10 cellular contexts compared by ENCODE assay signal in genomic region chr16:12002447-12003006, GRCh38. TPM values are rescaled to one million over a fixed set of nuclear protein-coding genes. Genes with fewer than 3 reads are reported as not detected.
DNase-seq lines count a peak whose midpoint lies in the region; ATAC-seq, FAIRE-seq and TF ChIP-seq lines count a peak whose summit lies in the region.
"Had no signal": no experiment of that assay in that cellular context is flagged by ENCODE, and none has a peak within 500 bp of the region (broad histone marks: within the 10 kb centered on the region; RNA-seq: fewer than 3 reads in every experiment).

No MANE protein-coding gene starts in this region.

- H3K27ac Mint-ChIP-seq in astrocyte (ENCODE audit: unreplicated experiment) (no peak overlapping the region), osteocyte (ENCODE audit: unreplicated experiment) (no peak overlapping the region)
- H3K27ac Mint-ChIP-seq: natural killer cell treated with Interleukin-12 subunit alpha and Interleukin-12 subunit beta and Interleukin-15 and Interleukin-18, amount 100 ng/mL, for 72 hours had no signal

- no peaks in the 10 kb centered on the region for H3K4me1 Mint-ChIP-seq in astrocyte (ENCODE audit: low read depth, unreplicated experiment)
- no peaks in the 10 kb centered on the region for H3K4me1 Mint-ChIP-seq in osteocyte (ENCODE audit: unreplicated experiment)

- peak overlapping the region; percentile 18 for H3K4me2 ChIP-seq in astrocyte (ENCODE audit: low read length)

- H3K36me3 ChIP-seq in astrocyte (ENCODE audit: insufficient read depth, low read length), result peaks cover 5% of the 10 kb centered on the region

- ATAC-seq in left lobe of liver, result peak; percentile 66
- no peak for ATAC-seq in HG03159 (IDR thresholded peaks at IDR 0.05; ENCODE audit: unreplicated experiment)
- ATAC-seq: natural killer cell treated with Interleukin-12 subunit alpha and Interleukin-12 subunit beta and Interleukin-15 and Interleukin-18, amount 100 ng/mL, for 72 hours had no signal

- H3K79me2 ChIP-seq in astrocyte (ENCODE audit: insufficient read depth, low read length), result no peaks in the 10 kb centered on the region

- FAIRE-seq in astrocyte (lab: Jason Lieb, UNC), result no peak

- no peaks in the 10 kb centered on the region for H3K9me3 Mint-ChIP-seq in astrocyte (ENCODE audit: unreplicated experiment)
- no peaks in the 10 kb centered on the region for H3K9me3 Mint-ChIP-seq in osteocyte (ENCODE audit: unreplicated experiment)
- H3K9me3 Mint-ChIP-seq: natural killer cell treated with Interleukin-12 subunit alpha and Interleukin-12 subunit beta and Interleukin-15 and Interleukin-18, amount 100 ng/mL, for 72 hours had no signal

- no peak overlapping the region for H3K4me3 Mint-ChIP-seq in astrocyte (ENCODE audit: unreplicated experiment)
- H3K4me3 Mint-ChIP-seq in osteocyte (ENCODE audit: unreplicated experiment), result no peak overlapping the region
- H3K4me3 Mint-ChIP-seq: natural killer cell treated with Interleukin-12 subunit alpha and Interleukin-12 subunit beta and Interleukin-15 and Interleukin-18, amount 100 ng/mL, for 72 hours had no signal

- TF ChIP-seq CTCF in astrocyte (IDR thresholded peaks at IDR 0.05; ENCODE audit: insufficient read depth, low read depth, low read length) (no peak), osteocyte (IDR thresholded peaks at IDR 0.05) (no peak)

- H3K27me3 Mint-ChIP-seq in astrocyte (ENCODE audit: low read depth, unreplicated experiment) (no peaks in the 10 kb centered on the region), osteocyte (ENCODE audit: unreplicated experiment) (no peaks in the 10 kb centered on the region)
- H3K27me3 Mint-ChIP-seq: natural killer cell treated with Interleukin-12 subunit alpha and Interleukin-12 subunit beta and Interleukin-15 and Interleukin-18, amount 100 ng/mL, for 72 hours had no signal

- DNase-seq in DMS 273 treated with DMSO at 0.1 percent for 48 hours (lab: John Stamatoyannopoulos, UW) (peak; percentile 65), NCI-H187 (lab: John Stamatoyannopoulos, UW) (peak; percentile 10 to 44), astrocyte (ENCODE audit: low read depth) (peak; percentile 78), left lobe of liver (ENCODE audit: low spot score) (no peak), osteocyte (ENCODE audit: extremely low spot score, unreplicated experiment) (no peak), NOMO-1 treated with dmso at 0.1 percent for 144 hours (lab: John Stamatoyannopoulos, UW; ENCODE audit: unreplicated experiment) (no peak)
- DNase-seq in activated naive CD4-positive, alpha-beta T cell treated with anti-CD3 and anti-CD28 coated beads, Interleukin-2, amount 50 U/mL, for 16 hours, result no peak
- DNase-seq: testis had no signal

- no peak overlapping the region for H3K4me3 ChIP-seq in astrocyte (ENCODE audit: insufficient read depth, low read depth, low read length)
- H3K4me3 ChIP-seq: testis had no signal

- H3K9ac ChIP-seq in astrocyte (ENCODE audit: low read length), result no peak overlapping the region

- H3K27ac ChIP-seq in astrocyte (ENCODE audit: low read depth, low read length), result no peak overlapping the region
- H3K27ac ChIP-seq: testis had no signal

- no peaks in the 10 kb centered on the region for H3K9me3 ChIP-seq in astrocyte (ENCODE audit: insufficient read depth, low read depth, low read length)
- H3K9me3 ChIP-seq: testis had no signal

- H2AFZ ChIP-seq in astrocyte (ENCODE audit: low read depth, low read length), result no peak overlapping the region

- H3K4me1 ChIP-seq in astrocyte (ENCODE audit: insufficient read depth, low read length), result no peaks in the 10 kb centered on the region
- H3K4me1 ChIP-seq: testis had no signal

- H3K27me3 ChIP-seq in astrocyte (ENCODE audit: insufficient read depth, low read length), result no peaks in the 10 kb centered on the region
- H3K27me3 ChIP-seq: testis had no signal

- H3K36me3 Mint-ChIP-seq in astrocyte (ENCODE audit: low read depth, unreplicated experiment) (peaks cover 15% of the 10 kb centered on the region), osteocyte (ENCODE audit: unreplicated experiment) (peaks cover 7% of the 10 kb centered on the region)
- H3K36me3 Mint-ChIP-seq: natural killer cell treated with Interleukin-12 subunit alpha and Interleukin-12 subunit beta and Interleukin-15 and Interleukin-18, amount 100 ng/mL, for 72 hours had no signal

- peaks cover 18% of the 10 kb centered on the region for H4K20me1 ChIP-seq in astrocyte (ENCODE audit: insufficient read depth, low read length)

RNA-seq across cellular contexts. Expression of gene SNX29, which starts 26.0 kb away (rescaled TPM):
- total RNA-seq in astrocyte (11.3 and 14.8 TPM in 2 replicates), left lobe of liver (9.9 TPM), osteocyte (24.0 and 25.1 TPM in 2 replicates)

RNA-seq across cellular contexts. Expression of gene TNFRSF17, which starts 37.5 kb away (rescaled TPM):
- not detected in 2 replicates for total RNA-seq in astrocyte
- total RNA-seq in left lobe of liver, result 0.55 TPM
- total RNA-seq in osteocyte, result not detected in 2 replicates
- total RNA-seq: natural killer cell treated with Interleukin-12 subunit alpha and Interleukin-12 subunit beta and Interleukin-15 and Interleukin-18, amount 100 ng/mL, for 72 hours had no signal

Comparison
In these comparisons a context has a peak if more than half of its experiments do, and no peak if none do; other contexts are left out.
1. DNase-seq: peak in DMS 273 treated with DMSO at 0.1 percent for 48 hours (single experiment), NCI-H187 (2 of 2) and astrocyte (single experiment); none in left lobe of liver (single experiment), osteocyte (single experiment), NOMO-1 treated with dmso at 0.1 percent for 144 hours (single experiment) and activated naive CD4-positive, alpha-beta T cell treated with anti-CD3 and anti-CD28 coated beads, Interleukin-2, amount 50 U/mL, for 16 hours (single experiment).